Comparison of ENCODE assay signal across 11 cellular contexts in the genomic region with DNA sequence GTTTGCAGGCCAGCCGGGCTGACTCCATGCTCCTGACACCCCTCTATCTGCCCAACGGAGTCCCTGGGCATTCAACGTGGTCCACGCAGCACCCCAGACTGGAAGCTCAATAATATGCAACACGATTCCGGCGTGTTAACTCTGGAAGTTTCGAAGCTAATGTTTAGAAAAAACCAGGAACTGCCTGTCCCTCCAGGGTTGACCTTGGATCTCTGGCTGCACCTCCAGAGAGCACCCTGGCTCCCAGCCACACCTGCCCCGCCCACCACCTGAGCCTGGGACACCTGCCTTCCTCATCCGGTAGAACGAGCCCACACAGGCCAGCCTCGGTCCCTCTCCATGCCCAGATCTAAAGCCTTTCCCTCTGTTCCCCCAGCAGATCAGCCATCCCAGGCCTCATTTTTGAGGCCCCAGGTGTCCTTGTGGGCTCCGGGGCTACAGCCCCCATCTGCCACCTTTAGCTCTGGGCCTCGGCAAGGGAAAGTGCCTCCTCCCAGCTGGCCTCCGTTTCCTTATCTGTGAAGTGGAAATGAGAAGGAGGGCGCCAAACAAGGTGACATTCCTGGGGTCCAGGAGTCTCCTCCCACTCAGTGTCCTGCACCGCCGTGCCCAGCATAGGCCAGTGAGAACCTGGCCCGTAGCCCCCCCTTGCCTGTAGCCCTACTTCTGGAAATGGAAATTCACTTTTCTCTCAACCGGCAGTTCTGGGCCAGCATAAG. TPM values are rescaled to one million over a fixed set of nuclear protein-coding genes. Genes with fewer than 3 reads are reported as not detected.
DNase-seq lines count a peak whose midpoint lies in the region; ATAC-seq and TF ChIP-seq lines count a peak whose summit lies in the region.
"Had no signal": no experiment of that assay in that cellular context is flagged by ENCODE, and none has a peak within 500 bp of the region (broad histone marks: within the 10 kb centered on the region; RNA-seq: fewer than 3 reads in every experiment).

No MANE protein-coding gene starts in this region.

- peak overlapping the region; percentile 23 for H3K27ac ChIP-seq in cardiac muscle cell
- no peak overlapping the region for H3K27ac ChIP-seq in WERI-Rb-1
- peak overlapping the region; percentile 10 for H3K27ac ChIP-seq in lower lobe of right lung
- H3K27ac ChIP-seq: esophagus muscularis mucosa had no signal

- no peaks in the 10 kb centered on the region for H3K36me3 ChIP-seq in cardiac muscle cell
- peaks cover 3% of the 10 kb centered on the region; the same call in 1 of the 2 replicates for H3K36me3 ChIP-seq in WERI-Rb-1
- peaks cover 3% of the 10 kb centered on the region for H3K36me3 ChIP-seq in lower lobe of right lung

- H3K4me3 ChIP-seq in cardiac muscle cell (no peak overlapping the region), WERI-Rb-1 (ENCODE audit: low read depth, low read length) (no peak overlapping the region), lower lobe of right lung (peak overlapping the region; percentile 14)
- H3K4me3 ChIP-seq: esophagus muscularis mucosa had no signal

- H3K9me3 ChIP-seq in cardiac muscle cell (ENCODE audit: low read depth) (no peaks in the 10 kb centered on the region), WERI-Rb-1 (ENCODE audit: severe bottlenecking) (no peaks in the 10 kb centered on the region), lower lobe of right lung (no peaks in the 10 kb centered on the region)
- H3K9me3 ChIP-seq: esophagus muscularis mucosa had no signal

- no peak for ATAC-seq in Right ventricle myocardium superior (ENCODE audit: poor library complexity)
- ATAC-seq in lower lobe of right lung = peak; percentile 70 to 75
- no peak for ATAC-seq in GM18498 (IDR thresholded peaks at IDR 0.05; ENCODE audit: unreplicated experiment)
- no peak for ATAC-seq in HG02642 (IDR thresholded peaks at IDR 0.05; ENCODE audit: poor library complexity, unreplicated experiment)

- intact Hi-C loops in Right ventricle myocardium superior (cut with DNase I) (no loop called here), lower lobe of right lung (cut with DNase I) (no loop called here)

- H3K4me1 ChIP-seq in cardiac muscle cell (ENCODE audit: low read depth) (peaks cover 19% of the 10 kb centered on the region), lower lobe of right lung (peaks cover 40% of the 10 kb centered on the region)

- TF ChIP-seq CTCF in cardiac muscle cell (IDR thresholded peaks at IDR 0.05; ENCODE audit: low read depth, low read length) (no peak), WERI-Rb-1 (IDR thresholded peaks at IDR 0.05; ENCODE audit: low read depth, low read length) (no peak), lower lobe of right lung (IDR thresholded peaks at IDR 0.05) (no peak)

- DNase-seq in cardiac muscle cell (ENCODE audit: low read depth in 1 of 2, low spot score in 1 of 2) (no peak), Right ventricle myocardium superior (no peak), WERI-Rb-1 (peak; percentile 20), lower lobe of right lung (peak; percentile 80), ureter (ENCODE audit: low spot score) (peak; percentile 81), CD1c-positive myeloid dendritic cell (ENCODE audit: extremely low spot score) (no peak)
- DNase-seq: activated T-cell treated with anti-CD3 and anti-CD28 coated beads for 4 hours, AML-193 had no signal

- H3K27me3 ChIP-seq in cardiac muscle cell (no peaks in the 10 kb centered on the region), WERI-Rb-1 (ENCODE audit: insufficient read depth, low read depth, severe bottlenecking) (no peaks in the 10 kb centered on the region), lower lobe of right lung (ENCODE audit: low read depth) (no peaks in the 10 kb centered on the region)
- H3K27me3 ChIP-seq: esophagus muscularis mucosa had no signal

RNA-seq across cellular contexts. Expression of gene KLF2, which starts 38.7 kb away (rescaled TPM):
- total RNA-seq in cardiac muscle cell (7.8 and 13.4 TPM in 2 replicates), Right ventricle myocardium superior (67.6 TPM), lower lobe of right lung (137 TPM), ureter (56.1 TPM)
- polyA plus RNA-seq in cardiac muscle cell = 10.9 and 12.1 TPM in 2 replicates

Comparison
In these comparisons a context has a peak if more than half of its experiments do, and no peak if none do; other contexts are left out.
1. DNase-seq: peak in WERI-Rb-1 (single experiment), lower lobe of right lung (single experiment) and ureter (single experiment); none in cardiac muscle cell (0 of 2), Right ventricle myocardium superior (single experiment) and CD1c-positive myeloid dendritic cell (single experiment).
2. ATAC-seq: peak in lower lobe of right lung (2 of 2); none in Right ventricle myocardium superior (single experiment), GM18498 (single experiment) and HG02642 (single experiment).